Comparison of ENCODE assay signal across 17 cellular contexts in genomic region chr3:53153914-53154434, GRCh38.
"Had no signal": no experiment of that assay in that cellular context is flagged by ENCODE, and none has a peak within 500 bp of the region (broad histone marks: within the 10 kb centered on the region; RNA-seq: fewer than 3 reads in every experiment).

No MANE protein-coding gene starts in this region.

- H3K27ac ChIP-seq: ascending aorta, colonic mucosa, foreskin keratinocyte, psoas muscle, thoracic aorta had no signal

- H3K36me3 Mint-ChIP-seq: activated CD4-positive, alpha-beta memory T cell treated with anti-CD3 and anti-CD28 coated beads for 36 hours; activated naive CD8-positive, alpha-beta T cell treated with anti-CD3 and anti-CD28 coated beads for 36 hours; naive thymus-derived CD4-positive, alpha-beta T cell had no signal

- H3K4me1 Mint-ChIP-seq: activated naive CD8-positive, alpha-beta T cell treated with anti-CD3 and anti-CD28 coated beads for 36 hours had no signal

- H3K27me3 ChIP-seq: ascending aorta, colonic mucosa had no signal

- DNase-seq: activated CD4-positive, alpha-beta memory T cell treated with anti-CD3 and anti-CD28 coated beads for 36 hours; activated gamma-delta T cell; activated naive CD8-positive, alpha-beta T cell treated with anti-CD3 and anti-CD28 coated beads for 36 hours; activated T-cell treated with anti-CD3 and anti-CD28 coated beads, Interleukin-2, amount 50 U/mL, for 48 hours; colonic mucosa; effector CD4-positive, alpha-beta T cell; foreskin keratinocyte; left colon; naive thymus-derived CD4-positive, alpha-beta T cell; psoas muscle; stimulated activated CD4-positive, alpha-beta T cell treated with anti-CD3 and anti-CD28 coated beads, Interleukin-2, amount 100 ng/mL, for 48 hours; stimulated activated naive CD4-positive, alpha-beta T cell treated with Interleukin-2 at 50 U/mL for 16 hours; SW 1271 had no signal

- H3K9me3 Mint-ChIP-seq: activated CD4-positive, alpha-beta memory T cell treated with anti-CD3 and anti-CD28 coated beads for 36 hours; activated naive CD8-positive, alpha-beta T cell treated with anti-CD3 and anti-CD28 coated beads for 36 hours; naive thymus-derived CD4-positive, alpha-beta T cell; T-helper 2 cell treated with Interferon-gamma antibody and Interleukin-4, amounts not matched to agents 5 μg/mL and 100 μg/mL, for 36 hours had no signal

- ATAC-seq: foreskin keratinocyte; left colon; naive thymus-derived CD4-positive, alpha-beta T cell had no signal

- H3K4me3 Mint-ChIP-seq: activated CD4-positive, alpha-beta memory T cell treated with anti-CD3 and anti-CD28 coated beads for 36 hours; activated naive CD8-positive, alpha-beta T cell treated with anti-CD3 and anti-CD28 coated beads for 36 hours; naive thymus-derived CD4-positive, alpha-beta T cell; T-helper 2 cell treated with Interferon-gamma antibody and Interleukin-4, amounts not matched to agents 5 μg/mL and 100 μg/mL, for 36 hours had no signal

- H3K36me3 ChIP-seq: ascending aorta, colonic mucosa, thoracic aorta had no signal

- FAIRE-seq: endothelial cell of umbilical vein had no signal

- H3K9me3 ChIP-seq: ascending aorta, colonic mucosa, psoas muscle, thoracic aorta had no signal

- H3K4me1 ChIP-seq: foreskin keratinocyte had no signal

- H3K4me3 ChIP-seq: ascending aorta, colonic mucosa, psoas muscle, thoracic aorta had no signal

- H3K27ac Mint-ChIP-seq: activated CD4-positive, alpha-beta memory T cell treated with anti-CD3 and anti-CD28 coated beads for 36 hours; activated naive CD8-positive, alpha-beta T cell treated with anti-CD3 and anti-CD28 coated beads for 36 hours; naive thymus-derived CD4-positive, alpha-beta T cell; T-helper 2 cell treated with Interferon-gamma antibody and Interleukin-4, amounts not matched to agents 5 μg/mL and 100 μg/mL, for 36 hours had no signal
